14 cellular contexts compared by ENCODE assay signal in the genomic region with DNA sequence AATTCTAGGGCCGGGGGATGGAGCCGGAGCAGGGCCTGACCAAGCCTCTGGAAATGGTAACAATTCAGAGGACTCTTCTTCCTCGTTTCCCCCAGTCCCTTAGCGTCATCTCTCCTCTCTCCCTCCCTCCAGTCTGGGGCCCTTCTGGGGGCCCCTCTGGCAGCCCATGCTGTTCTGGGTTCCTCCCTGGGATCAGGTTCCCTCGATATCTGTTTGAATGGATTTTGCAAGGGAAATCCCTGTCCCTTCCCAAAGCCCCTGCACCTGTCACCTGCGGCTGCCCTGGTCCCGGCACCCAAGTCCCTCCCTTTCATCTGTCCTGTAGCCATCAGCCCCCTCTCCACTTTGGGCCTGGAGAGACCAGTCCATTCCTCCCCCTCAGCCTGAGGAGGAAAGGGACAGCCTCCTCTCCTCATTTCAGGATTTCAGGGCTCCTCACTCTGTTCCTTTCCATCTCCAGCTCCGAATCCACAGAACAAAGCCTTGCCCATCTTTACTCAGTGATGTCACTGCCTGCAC. TPM values are rescaled to one million over a fixed set of nuclear protein-coding genes. Genes with fewer than 3 reads are reported as not detected.
DNase-seq lines count a peak whose midpoint lies in the region; ATAC-seq and TF ChIP-seq lines count a peak whose summit lies in the region.
"Had no signal": no experiment of that assay in that cellular context is flagged by ENCODE, and none has a peak within 500 bp of the region (broad histone marks: within the 10 kb centered on the region; RNA-seq: fewer than 3 reads in every experiment).

No MANE protein-coding gene starts in this region.

- H3F3A ChIP-seq in neural cell (ENCODE audit: insufficient read depth, low read length, poor library complexity, severe bottlenecking), result no peaks in the 10 kb centered on the region

- no peaks in the 10 kb centered on the region for H3K79me2 ChIP-seq in neural cell (replicated peaks; ENCODE audit: insufficient read depth, low read length)

- no peak for ATAC-seq in activated naive CD4-positive, alpha-beta T cell treated with anti-CD3 and anti-CD28 coated beads, Interleukin-2, amount 50 U/mL, for 72 hours
- ATAC-seq in GM18505 (IDR thresholded peaks at IDR 0.05; ENCODE audit: unreplicated experiment), result no peak

- no peaks in the 10 kb centered on the region for H4K20me1 ChIP-seq in neural cell (ENCODE audit: insufficient read depth)

- H3K36me3 ChIP-seq in neural cell (ENCODE audit: insufficient read depth, low read length), result no peaks in the 10 kb centered on the region
- H3K36me3 ChIP-seq: heart left ventricle had no signal

- H2AFZ ChIP-seq in neural cell (ENCODE audit: low read depth, low read length), result no peak overlapping the region

- H3K9me2 ChIP-seq in neural cell (ENCODE audit: insufficient read depth, low read length), result no peaks in the 10 kb centered on the region

- no peak for TF ChIP-seq RAD21 in neural cell (conservative IDR thresholded peaks at IDR 0.05)

- no peaks in the 10 kb centered on the region for H3K27me3 ChIP-seq in HL-60 (ENCODE audit: insufficient read depth, poor library complexity, severe bottlenecking)
- H3K27me3 ChIP-seq in neural cell (ENCODE audit: insufficient read depth, low read depth, low read length), result no peaks in the 10 kb centered on the region

- TF ChIP-seq EP300 in neural cell (conservative IDR thresholded peaks at IDR 0.05; ENCODE audit: poor library complexity, severe bottlenecking), result no peak

- TF ChIP-seq CTCF in HL-60 (IDR thresholded peaks at IDR 0.05; ENCODE audit: insufficient read depth, low read length) (no peak), neural cell (IDR thresholded peaks at IDR 0.05; ENCODE audit: poor library complexity, severe bottlenecking) (no peak), RWPE1 (conservative IDR thresholded peaks at IDR 0.05; ENCODE audit: low read depth) (no peak)

- no peaks in the 10 kb centered on the region for H3K9me3 Mint-ChIP-seq in activated naive CD4-positive, alpha-beta T cell treated with anti-CD3 and anti-CD28 coated beads, Interleukin-2, amount 50 U/mL, for 72 hours

- POLR2A ChIA-PET in RWPE1 (lab: Yijun Ruan, JAX; ENCODE audit: low non-redundant PET), result no interaction called here

- H3K4me3 ChIP-seq in HL-60 (replicated peaks; ENCODE audit: insufficient read depth, low read length) (peak overlapping the region; percentile 65), neural cell (ENCODE audit: low read length) (no peak overlapping the region)

- H3K4me2 ChIP-seq in neural cell (ENCODE audit: low read length), result no peak overlapping the region

- H3K9me3 ChIP-seq in neural cell (ENCODE audit: low read length), result no peaks in the 10 kb centered on the region
- H3K9me3 ChIP-seq: heart left ventricle had no signal

- H3K36me3 Mint-ChIP-seq in activated naive CD4-positive, alpha-beta T cell treated with anti-CD3 and anti-CD28 coated beads, Interleukin-2, amount 50 U/mL, for 72 hours, result no peaks in the 10 kb centered on the region

- no peak for TF ChIP-seq POLR2A in GM18505 (IDR thresholded peaks at IDR 0.05; ENCODE audit: borderline replicate concordance, extremely low read depth, insufficient read depth, insufficient read length)

- peak overlapping the region; percentile 12 for H3K9ac ChIP-seq in neural cell (ENCODE audit: low read length)

- DNase-seq in SKM-1 treated with dmso at 0.1 percent for 144 hours (lab: John Stamatoyannopoulos, UW; ENCODE audit: unreplicated experiment), result peak; percentile 17
- DNase-seq in SKM-1 (lab: John Stamatoyannopoulos, UW; ENCODE audit: unreplicated experiment), result no peak
- no peak for DNase-seq in HL-60 (ENCODE audit: low read depth in 1 of 2, low spot score in 1 of 2)
- DNase-seq in activated naive CD4-positive, alpha-beta T cell treated with anti-CD3 and anti-CD28 coated beads, Interleukin-2, amount 50 U/mL, for 72 hours (ENCODE audit: low spot score in 2 of 2), result no peak
- DNase-seq in RWPE1 (ENCODE audit: low spot score), result no peak
- DNase-seq in NK-92 (lab: John Stamatoyannopoulos, UW; ENCODE audit: unreplicated experiment), result no peak
- DNase-seq: NCI-H1105 had no signal

- H3K27ac ChIP-seq in HL-60 (replicated peaks) (peak overlapping the region; percentile 96), neural cell (ENCODE audit: low read length) (no peak overlapping the region), RWPE1 (no peak overlapping the region)

- CTCF ChIA-PET in RWPE1 (lab: Yijun Ruan, JAX), result interaction anchor here (0.6 to 1.9 kb wide), 10 partner anchors 8 to 232 kb away, joined by 3 to 6 read pairs (median 3); no protein-coding TSS in a partner anchor

- peak overlapping the region; percentile 87 to 95 for H3K27ac Mint-ChIP-seq in activated naive CD4-positive, alpha-beta T cell treated with anti-CD3 and anti-CD28 coated beads, Interleukin-2, amount 50 U/mL, for 72 hours

TF ChIP-seq in neural cell, 6 proteins besides CTCF, POLR2A, EP300 and RAD21:
- TF ChIP-seq TAF1 (IDR thresholded peaks at IDR 0.05; ENCODE audit: low read depth) (no peak), POLR2AphosphoS5 (IDR thresholded peaks at IDR 0.05) (no peak), EZH2 (IDR thresholded peaks at IDR 0.05; ENCODE audit: borderline replicate concordance, insufficient read depth, low read length, poor library complexity, severe bottlenecking) (no peak), SMC3 (conservative IDR thresholded peaks at IDR 0.05; ENCODE audit: poor library complexity) (no peak), MXI1 (conservative IDR thresholded peaks at IDR 0.05; ENCODE audit: poor library complexity, severe bottlenecking) (no peak)
- TF ChIP-seq, protein P1, sequence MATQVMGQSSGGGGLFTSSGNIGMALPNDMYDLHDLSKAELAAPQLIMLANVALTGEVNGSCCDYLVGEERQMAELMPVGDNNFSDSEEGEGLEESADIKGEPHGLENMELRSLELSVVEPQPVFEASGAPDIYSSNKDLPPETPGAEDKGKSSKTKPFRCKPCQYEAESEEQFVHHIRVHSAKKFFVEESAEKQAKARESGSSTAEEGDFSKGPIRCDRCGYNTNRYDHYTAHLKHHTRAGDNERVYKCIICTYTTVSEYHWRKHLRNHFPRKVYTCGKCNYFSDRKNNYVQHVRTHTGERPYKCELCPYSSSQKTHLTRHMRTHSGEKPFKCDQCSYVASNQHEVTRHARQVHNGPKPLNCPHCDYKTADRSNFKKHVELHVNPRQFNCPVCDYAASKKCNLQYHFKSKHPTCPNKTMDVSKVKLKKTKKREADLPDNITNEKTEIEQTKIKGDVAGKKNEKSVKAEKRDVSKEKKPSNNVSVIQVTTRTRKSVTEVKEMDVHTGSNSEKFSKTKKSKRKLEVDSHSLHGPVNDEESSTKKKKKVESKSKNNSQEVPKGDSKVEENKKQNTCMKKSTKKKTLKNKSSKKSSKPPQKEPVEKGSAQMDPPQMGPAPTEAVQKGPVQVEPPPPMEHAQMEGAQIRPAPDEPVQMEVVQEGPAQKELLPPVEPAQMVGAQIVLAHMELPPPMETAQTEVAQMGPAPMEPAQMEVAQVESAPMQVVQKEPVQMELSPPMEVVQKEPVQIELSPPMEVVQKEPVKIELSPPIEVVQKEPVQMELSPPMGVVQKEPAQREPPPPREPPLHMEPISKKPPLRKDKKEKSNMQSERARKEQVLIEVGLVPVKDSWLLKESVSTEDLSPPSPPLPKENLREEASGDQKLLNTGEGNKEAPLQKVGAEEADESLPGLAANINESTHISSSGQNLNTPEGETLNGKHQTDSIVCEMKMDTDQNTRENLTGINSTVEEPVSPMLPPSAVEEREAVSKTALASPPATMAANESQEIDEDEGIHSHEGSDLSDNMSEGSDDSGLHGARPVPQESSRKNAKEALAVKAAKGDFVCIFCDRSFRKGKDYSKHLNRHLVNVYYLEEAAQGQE (IDR thresholded peaks at IDR 0.05; ENCODE audit: borderline replicate concordance), result no peak
TF ChIP-seq in neural cell: peak in this region for 0.

RNA-seq across cellular contexts. Expression of a gene that starts 1.7 kb away (rescaled TPM):
- 10 to 100 TPM; 63.5 to 91.5 TPM for total RNA-seq in activated naive CD4-positive, alpha-beta T cell treated with anti-CD3 and anti-CD28 coated beads, Interleukin-2, amount 50 U/mL, for 72 hours
- polyA plus RNA-seq in neural cell, result 7.4 and 9.2 TPM in 2 replicates
- 3.2 and 4.1 TPM in 2 replicates for polyA minus RNA-seq in neural cell

RNA-seq across cellular contexts. Expression of a gene that starts 14.1 kb away (rescaled TPM):
- total RNA-seq in activated naive CD4-positive, alpha-beta T cell treated with anti-CD3 and anti-CD28 coated beads, Interleukin-2, amount 50 U/mL, for 72 hours, result 10 to 100 TPM in 1 of 2 donors, 1 to 10 TPM in 1; 5.8 to 14.2 TPM
- polyA plus RNA-seq in neural cell, result 14.8 and 15.7 TPM in 2 replicates
- 20.4 and 20.7 TPM in 2 replicates for polyA minus RNA-seq in neural cell

RNA-seq across cellular contexts. Expression of a gene that starts 26.5 kb away (rescaled TPM):
- not detected for total RNA-seq in activated naive CD4-positive, alpha-beta T cell treated with anti-CD3 and anti-CD28 coated beads, Interleukin-2, amount 50 U/mL, for 72 hours
- polyA plus RNA-seq in neural cell, result 2.1 TPM in 1 of 2 replicates, not detected in the other
- polyA minus RNA-seq in neural cell, result not detected in 2 replicates
- total RNA-seq: epithelial cell of proximal tubule, left colon had no signal
- polyA plus RNA-seq: heart left ventricle, thymus had no signal

RNA-seq across cellular contexts. Expression of a gene that starts 31.3 kb away (rescaled TPM):
- 1 to 10 TPM; 1.6 to 2.8 TPM for total RNA-seq in activated naive CD4-positive, alpha-beta T cell treated with anti-CD3 and anti-CD28 coated beads, Interleukin-2, amount 50 U/mL, for 72 hours
- polyA plus RNA-seq in neural cell, result not detected in 2 replicates
- polyA minus RNA-seq in neural cell, result not detected in 2 replicates

RNA-seq across cellular contexts. Expression of a gene that starts 41.4 kb away (rescaled TPM):
- not detected for total RNA-seq in activated naive CD4-positive, alpha-beta T cell treated with anti-CD3 and anti-CD28 coated beads, Interleukin-2, amount 50 U/mL, for 72 hours
- polyA plus RNA-seq in neural cell, result not detected in 2 replicates
- polyA minus RNA-seq in neural cell, result not detected in 2 replicates
- total RNA-seq: chondrocyte, epithelial cell of proximal tubule, heart left ventricle had no signal
